Comparison of ENCODE assay signal across 1 cellular context in genomic region chr7:74001150-74001494, GRCh38.
TF ChIP-seq lines count a peak whose summit lies in the region.

No MANE protein-coding gene starts in this region.

TF ChIP-seq in IMR-90, 13 proteins besides CTCF, POLR2A, EP300 and RAD21:
- TF ChIP-seq ELK1 (IDR thresholded peaks at IDR 0.05; ENCODE audit: borderline replicate concordance, low read depth, low read length) = no peak
- TF ChIP-seq RFX5 (IDR thresholded peaks at IDR 0.05; ENCODE audit: low read depth, low read length) = no peak
- no peak for TF ChIP-seq CEBPB (IDR thresholded peaks at IDR 0.05; ENCODE audit: low read depth, low read length)
- no peak for TF ChIP-seq BHLHE40 (IDR thresholded peaks at IDR 0.05; ENCODE audit: low read depth, low read length)
- TF ChIP-seq RCOR1 (IDR thresholded peaks at IDR 0.05; ENCODE audit: insufficient replicate concordance, low read length) = no peak
- no peak for TF ChIP-seq MXI1 (IDR thresholded peaks at IDR 0.05; ENCODE audit: borderline replicate concordance, low read depth, low read length)
- TF ChIP-seq NFE2L2 (IDR thresholded peaks at IDR 0.05; ENCODE audit: low read depth, low read length) = no peak
- TF ChIP-seq USF2 (IDR thresholded peaks at IDR 0.05; ENCODE audit: low read depth, low read length) = no peak
- TF ChIP-seq FOS (IDR thresholded peaks at IDR 0.05; ENCODE audit: low read depth, low read length) = no peak
- no peak for TF ChIP-seq MAZ (IDR thresholded peaks at IDR 0.05; ENCODE audit: borderline replicate concordance, low read depth, low read length)
- TF ChIP-seq MAFK (IDR thresholded peaks at IDR 0.05; ENCODE audit: low read depth, low read length) = no peak
- TF ChIP-seq SMC3 (IDR thresholded peaks at IDR 0.05; ENCODE audit: low read depth, low read length) = no peak
- no peak for TF ChIP-seq CHD1 (IDR thresholded peaks at IDR 0.05; ENCODE audit: low read depth, low read length)
